15 cellular contexts compared by ENCODE assay signal in genomic region chr2:236706288-236706687, GRCh38.
"Had no signal": no experiment of that assay in that cellular context is flagged by ENCODE, and none has a peak within 500 bp of the region (broad histone marks: within the 10 kb centered on the region; RNA-seq: fewer than 3 reads in every experiment).

No MANE protein-coding gene starts in this region.

- H3K4me3 ChIP-seq: ascending aorta, dorsolateral prefrontal cortex, lower lobe of right lung, sigmoid colon, thoracic aorta, uterus had no signal

- DNase-seq: activated CD4-positive, alpha-beta T cell treated with anti-CD3 and anti-CD28 coated beads for 1 hour; activated CD4-positive, alpha-beta T cell treated with anti-CD3 and anti-CD28 coated beads, Interleukin-2, amount 50 U/mL, for 4 hours; activated naive CD4-positive, alpha-beta T cell treated with anti-CD3 and anti-CD28 coated beads, Interleukin-2, amount 10 ng/mL, durations not matched to agents 7 days and 5 days; activated T-cell treated with anti-CD3 and anti-CD28 coated beads for 4 hours; endodermal cell; head of caudate nucleus; lower lobe of right lung; sigmoid colon; stimulated activated CD4-positive, alpha-beta T cell treated with anti-CD3 and anti-CD28 coated beads, Interleukin-1b, Interleukin-23, amount 100 ng/mL, for 48 hours; T1000; uterus had no signal

- H3K4me1 ChIP-seq: ascending aorta, sigmoid colon, uterus had no signal

- H3K27me3 ChIP-seq: ascending aorta, dorsolateral prefrontal cortex, sigmoid colon, uterus had no signal

- H3K27ac ChIP-seq: ascending aorta, dorsolateral prefrontal cortex, lower lobe of right lung, sigmoid colon, thoracic aorta, uterus, VCaP had no signal

- H3K9me3 ChIP-seq: ascending aorta, lower lobe of right lung, sigmoid colon, thoracic aorta, uterus had no signal

- H3K36me3 ChIP-seq: ascending aorta, lower lobe of right lung, sigmoid colon, thoracic aorta, uterus had no signal
